Comparison of ENCODE assay signal across 1 cellular context in the genomic region with DNA sequence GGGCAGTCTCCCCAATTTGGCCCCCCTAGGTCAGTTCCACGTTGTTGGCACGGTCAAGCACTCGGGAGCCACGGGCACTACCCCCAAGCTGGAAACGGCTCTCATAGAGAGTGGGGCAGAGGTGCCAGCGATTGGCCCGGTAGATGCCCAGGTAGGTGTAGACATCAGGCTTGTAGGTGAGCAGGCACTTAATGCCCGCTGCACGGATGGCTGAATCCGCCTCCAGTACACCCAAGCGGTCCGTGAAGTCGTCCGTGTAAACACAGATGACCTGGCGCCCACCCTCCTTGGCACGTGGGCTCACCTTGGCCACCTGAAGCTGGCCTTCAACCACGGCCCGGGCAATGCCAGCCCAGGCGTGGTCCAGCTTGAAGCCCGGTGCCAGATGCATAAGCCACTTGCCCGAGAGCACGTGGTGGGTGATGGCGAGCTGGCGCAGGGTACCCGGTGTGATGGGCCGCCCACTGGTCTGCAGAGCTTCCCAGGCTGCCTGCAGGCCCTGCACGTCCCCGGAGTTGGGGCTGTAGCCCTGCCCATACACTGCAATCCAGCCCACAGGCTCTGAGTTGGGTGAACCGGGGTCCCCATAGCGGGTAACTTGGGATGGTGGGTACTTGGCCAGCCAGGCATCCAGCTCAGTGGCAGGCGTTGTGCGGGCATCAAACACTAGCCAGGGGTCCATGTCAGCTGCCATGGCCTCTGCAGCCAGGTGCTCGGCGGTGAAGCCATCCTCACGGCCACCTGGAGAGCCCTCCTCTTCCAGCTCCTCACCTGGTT.
A peak's percentile ranks its signal among the peaks of the same experiment; 100 is the strongest.
TF ChIP-seq lines count a peak whose summit lies in the region.

No MANE protein-coding gene starts in this region.

TF ChIP-seq in H1, 55 proteins besides CTCF, POLR2A, EP300 and RAD21:
- TF ChIP-seq POLR2AphosphoS5 (IDR thresholded peaks at IDR 0.05; ENCODE audit: low read depth, low read length) (peak; percentile 51; the same call in 1 of the 2 replicates), CHD2 (IDR thresholded peaks at IDR 0.05; ENCODE audit: low read length) (no peak)
